11 cellular contexts compared by ENCODE assay signal in genomic region chr7:100891555-100891954, GRCh38. TPM values are rescaled to one million over a fixed set of nuclear protein-coding genes. Genes with fewer than 3 reads are reported as not detected.
DNase-seq lines count a peak whose midpoint lies in the region; ATAC-seq and TF ChIP-seq lines count a peak whose summit lies in the region.
"Had no signal": no experiment of that assay in that cellular context is flagged by ENCODE, and none has a peak within 500 bp of the region (broad histone marks: within the 10 kb centered on the region; RNA-seq: fewer than 3 reads in every experiment).

No MANE protein-coding gene starts in this region.

- H3K4me3 Mint-ChIP-seq in activated naive CD4-positive, alpha-beta T cell treated with anti-CD3 and anti-CD28 coated beads, Interleukin-2, amount 50 U/mL, for 24 hours: peak overlapping the region; percentile 83
- peak overlapping the region; percentile 78 for H3K4me3 Mint-ChIP-seq in activated naive CD8-positive, alpha-beta T cell

- peak overlapping the region; percentile 77; the same call in 1 of the 2 replicates for H3K4me3 ChIP-seq in iPS-18c (ENCODE audit: insufficient read depth, low read depth, low read length)
- peak overlapping the region in 1 of 2 donors; percentile 90 for H3K4me3 ChIP-seq in vagina

- peak overlapping the region; percentile 93 for H3K27ac ChIP-seq in vagina

- H3K9me3 ChIP-seq in iPS-18c (ENCODE audit: control insufficient read depth, insufficient read depth, low read length) (peaks cover 4% of the 10 kb centered on the region), vagina (no peaks in the 10 kb centered on the region)
- H3K9me3 ChIP-seq: stomach had no signal

- H3K4me1 ChIP-seq in vagina: peaks cover 57% of the 10 kb centered on the region

- no peak for DNase-seq in activated naive CD4-positive, alpha-beta T cell treated with anti-CD3 and anti-CD28 coated beads, Interleukin-2, amount 50 U/mL, for 16 hours
- DNase-seq in vagina (ENCODE audit: extremely low spot score in 2 of 2): no peak
- DNase-seq in stimulated activated CD8-positive, alpha-beta memory T cell treated with anti-CD3 and anti-CD28 coated beads, Interleukin-4, amount 100 ng/mL, for 48 hours: no peak
- no peak for DNase-seq in SKM-1 treated with dmso at 0.1 percent for 144 hours (lab: John Stamatoyannopoulos, UW; ENCODE audit: unreplicated experiment)
- DNase-seq: cerebellar nuclear complex, Kasumi-1, stomach had no signal

- peaks cover 0 to 17% of the 10 kb centered on the region in 2 donors for H3K36me3 ChIP-seq in vagina

- intact Hi-C loops in vagina (cut with DNase I): no loop called here

- TF ChIP-seq POLR2A in vagina (IDR thresholded peaks at IDR 0.05): no peak

- no peak overlapping the region for H3K27ac Mint-ChIP-seq in activated naive CD4-positive, alpha-beta T cell treated with anti-CD3 and anti-CD28 coated beads, Interleukin-2, amount 50 U/mL, for 24 hours
- peak overlapping the region; percentile 41 for H3K27ac Mint-ChIP-seq in activated naive CD8-positive, alpha-beta T cell

- H3K27me3 Mint-ChIP-seq in activated naive CD4-positive, alpha-beta T cell treated with anti-CD3 and anti-CD28 coated beads, Interleukin-2, amount 50 U/mL, for 24 hours: peaks cover 21% of the 10 kb centered on the region
- peaks cover 9% of the 10 kb centered on the region for H3K27me3 Mint-ChIP-seq in activated naive CD8-positive, alpha-beta T cell

- H3K36me3 Mint-ChIP-seq in activated naive CD4-positive, alpha-beta T cell treated with anti-CD3 and anti-CD28 coated beads, Interleukin-2, amount 50 U/mL, for 24 hours: peaks cover 14% of the 10 kb centered on the region
- peaks cover 16% of the 10 kb centered on the region for H3K36me3 Mint-ChIP-seq in activated naive CD8-positive, alpha-beta T cell

- H3K27me3 ChIP-seq in vagina: no peaks in the 10 kb centered on the region

- no peaks in the 10 kb centered on the region for H3K9me3 Mint-ChIP-seq in activated naive CD4-positive, alpha-beta T cell treated with anti-CD3 and anti-CD28 coated beads, Interleukin-2, amount 50 U/mL, for 24 hours
- H3K9me3 Mint-ChIP-seq in activated naive CD8-positive, alpha-beta T cell (ENCODE audit: low read depth): no peaks in the 10 kb centered on the region

- peaks cover 42% of the 10 kb centered on the region for H3K4me1 Mint-ChIP-seq in activated naive CD4-positive, alpha-beta T cell treated with anti-CD3 and anti-CD28 coated beads, Interleukin-2, amount 50 U/mL, for 24 hours
- peaks cover 36% of the 10 kb centered on the region for H3K4me1 Mint-ChIP-seq in activated naive CD8-positive, alpha-beta T cell (ENCODE audit: low read depth)

- TF ChIP-seq CTCF in vagina (IDR thresholded peaks at IDR 0.05): no peak

- ATAC-seq in HG03045 (IDR thresholded peaks at IDR 0.05; ENCODE audit: unreplicated experiment): no peak

RNA-seq across cellular contexts. Expression of gene UFSP1, which starts 2.0 kb away (rescaled TPM):
- 3.4 TPM for total RNA-seq in vagina

RNA-seq across cellular contexts. Expression of gene ACHE, which starts 4.1 kb away (rescaled TPM):
- 9.3 TPM for total RNA-seq in vagina

RNA-seq across cellular contexts. Expression of gene SRRT, which starts 16.7 kb away (rescaled TPM):
- total RNA-seq in vagina: 96.5 TPM

RNA-seq across cellular contexts. Expression of gene TRIP6, which starts 24.4 kb away (rescaled TPM):
- total RNA-seq in vagina: 52.1 TPM

RNA-seq across cellular contexts. Expression of gene SLC12A9, which starts 39.0 kb away (rescaled TPM):
- 15.7 TPM for total RNA-seq in vagina
